8 cellular contexts compared by ENCODE assay signal in the genomic region with DNA sequence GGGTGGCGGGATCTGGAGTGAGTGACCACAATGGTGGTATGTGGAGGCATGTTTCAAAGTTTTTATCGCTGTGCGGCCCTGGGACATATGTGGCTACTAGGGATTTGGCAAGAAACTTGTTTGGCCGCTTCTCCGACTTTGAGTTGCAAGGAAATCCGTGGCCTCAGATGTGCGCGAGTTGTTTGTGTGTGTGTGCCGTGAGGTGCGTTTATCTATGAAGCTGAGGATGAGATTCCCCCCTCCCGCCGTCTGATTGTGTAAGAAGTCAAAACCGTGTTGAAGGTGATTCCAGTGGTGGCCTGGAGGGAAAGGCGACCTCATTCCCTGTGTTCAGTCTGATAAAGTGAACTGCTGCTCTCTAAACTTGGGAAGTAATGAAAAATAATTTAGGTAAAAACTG. TPM values are rescaled to one million over a fixed set of nuclear protein-coding genes. Genes with fewer than 3 reads are reported as not detected.
DNase-seq lines count a peak whose midpoint lies in the region; ATAC-seq lines count a peak whose summit lies in the region.

No MANE protein-coding gene starts in this region.

- H3K9ac ChIP-seq in ES-I3 (ENCODE audit: low read depth, low read length), result peak overlapping the region; percentile 69; the same call in 1 of the 2 replicates
- H3K9ac ChIP-seq in mucosa of rectum (ENCODE audit: low read depth in 1 of 2, low read length in 2 of 2), result peak overlapping the region; percentile 32 to 64

- H3K36me3 ChIP-seq in ES-I3 (ENCODE audit: insufficient read depth, low read length) (no peaks in the 10 kb centered on the region), mucosa of rectum (ENCODE audit: control insufficient read depth in 2 of 2, insufficient read depth in 2 of 2, low read length in 2 of 2) (no peaks in the 10 kb centered on the region)

- H3K9me3 ChIP-seq in ES-I3 (ENCODE audit: control insufficient read depth, insufficient read depth, low read length) (no peaks in the 10 kb centered on the region), mucosa of rectum (ENCODE audit: control insufficient read depth in 2 of 2, low read length in 2 of 2) (no peaks in the 10 kb centered on the region)

- no peak overlapping the region for H3K27ac ChIP-seq in mucosa of rectum (ENCODE audit: low read depth in 2 of 2, low read length in 2 of 2)

- H3K27me3 ChIP-seq in mucosa of rectum (ENCODE audit: control insufficient read depth in 2 of 2, insufficient read depth in 2 of 2, low read length in 2 of 2), result peaks cover 0 to 11% of the 10 kb centered on the region in 2 donors

- ATAC-seq in HG02852 (IDR thresholded peaks at IDR 0.05; ENCODE audit: unreplicated experiment), result no peak

- H3K4me1 ChIP-seq in ES-I3 (ENCODE audit: insufficient read depth, low read length) (no peaks in the 10 kb centered on the region), mucosa of rectum (ENCODE audit: control insufficient read depth in 2 of 2, insufficient read depth in 2 of 2, low read length in 2 of 2) (no peaks in the 10 kb centered on the region)

- H3K4me3 ChIP-seq in mucosa of rectum (ENCODE audit: low read length in 2 of 2), result peak overlapping the region; percentile 66 to 67

- DNase-seq in NCI-H69 (lab: John Stamatoyannopoulos, UW) (peak; percentile 22), dermis blood vessel endothelial cell (peak; percentile 32), A172 (ENCODE audit: low spot score) (no peak), NCI-H2029 (lab: John Stamatoyannopoulos, UW) (no peak), hippocampal formation (lab: John Stamatoyannopoulos, UW) (no peak)

RNA-seq across cellular contexts. Expression of a gene that starts 1.5 kb away (rescaled TPM):
- total RNA-seq in dermis blood vessel endothelial cell, result 10.9 and 17.5 TPM in 2 replicates
- total RNA-seq in A172 (2014; rRNA removed; shearing (Covaris generic)), result 3.7 and 5.6 TPM in 2 replicates

Comparison
In these comparisons a context has a peak if more than half of its experiments do, and no peak if none do; other contexts are left out.
1. DNase-seq: peak in NCI-H69 (single experiment) and dermis blood vessel endothelial cell (single experiment); none in A172 (single experiment), NCI-H2029 (single experiment) and hippocampal formation (0 of 2).